1 cellular context compared by ENCODE assay signal in the genomic region with DNA sequence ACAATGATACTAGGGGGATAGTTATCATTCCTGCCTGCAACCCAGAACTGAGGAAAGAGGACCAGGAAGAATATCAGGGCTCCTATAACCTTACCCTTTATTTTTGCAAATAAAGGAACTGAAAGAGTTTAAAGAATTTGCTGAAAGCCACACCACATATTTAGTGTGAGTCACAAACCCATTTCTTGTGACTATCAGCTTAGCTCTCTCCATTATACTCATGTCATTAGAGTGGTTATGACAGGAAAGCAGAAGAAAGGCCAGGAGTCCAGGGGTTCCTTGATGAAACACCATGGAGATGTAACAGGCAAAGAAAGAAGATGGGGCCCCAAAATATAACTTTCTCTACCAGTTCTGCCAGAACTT.
A peak's percentile ranks its signal among the peaks of the same experiment; 100 is the strongest.
TF ChIP-seq lines count a peak whose summit lies in the region.

No MANE protein-coding gene starts in this region.

TF ChIP-seq in GM12878, 131 proteins besides CTCF, POLR2A, EP300 and RAD21 (continued from another document and continues in another):
- TF ChIP-seq, protein P1, sequence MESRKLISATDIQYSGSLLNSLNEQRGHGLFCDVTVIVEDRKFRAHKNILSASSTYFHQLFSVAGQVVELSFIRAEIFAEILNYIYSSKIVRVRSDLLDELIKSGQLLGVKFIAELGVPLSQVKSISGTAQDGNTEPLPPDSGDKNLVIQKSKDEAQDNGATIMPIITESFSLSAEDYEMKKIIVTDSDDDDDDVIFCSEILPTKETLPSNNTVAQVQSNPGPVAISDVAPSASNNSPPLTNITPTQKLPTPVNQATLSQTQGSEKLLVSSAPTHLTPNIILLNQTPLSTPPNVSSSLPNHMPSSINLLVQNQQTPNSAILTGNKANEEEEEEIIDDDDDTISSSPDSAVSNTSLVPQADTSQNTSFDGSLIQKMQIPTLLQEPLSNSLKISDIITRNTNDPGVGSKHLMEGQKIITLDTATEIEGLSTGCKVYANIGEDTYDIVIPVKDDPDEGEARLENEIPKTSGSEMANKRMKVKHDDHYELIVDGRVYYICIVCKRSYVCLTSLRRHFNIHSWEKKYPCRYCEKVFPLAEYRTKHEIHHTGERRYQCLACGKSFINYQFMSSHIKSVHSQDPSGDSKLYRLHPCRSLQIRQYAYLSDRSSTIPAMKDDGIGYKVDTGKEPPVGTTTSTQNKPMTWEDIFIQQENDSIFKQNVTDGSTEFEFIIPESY (IDR thresholded peaks at IDR 0.05) = no peak
- TF ChIP-seq FOXM1 (IDR thresholded peaks at IDR 0.05; ENCODE audit: low read depth, low read length) (no peak; the same call in 1 of the 2 replicates), ZZZ3 (IDR thresholded peaks at IDR 0.05; ENCODE audit: control insufficient read depth, insufficient read length, low read depth) (no peak), ATF7 (IDR thresholded peaks at IDR 0.05; ENCODE audit: low read depth) (peak; percentile 43), SUPT20H (IDR thresholded peaks at IDR 0.05; ENCODE audit: borderline replicate concordance, control insufficient read depth, low read depth, low read length) (no peak), IKZF2 (IDR thresholded peaks at IDR 0.05) (peak; percentile 82 to 85; a peak in 2 of 4 replicates), ZNF687 (IDR thresholded peaks at IDR 0.05) (no peak), SPI1 (IDR thresholded peaks at IDR 0.05; ENCODE audit: borderline replicate concordance, insufficient read depth, low read depth, low read length) (peak; percentile 97), SP1 (IDR thresholded peaks at IDR 0.05; ENCODE audit: low read depth, low read length) (no peak), MXI1 (IDR thresholded peaks at IDR 0.05; ENCODE audit: low read depth, low read length) (no peak), RB1 (IDR thresholded peaks at IDR 0.05; ENCODE audit: borderline replicate concordance) (no peak), KDM1A (IDR thresholded peaks at IDR 0.05; ENCODE audit: borderline replicate concordance) (no peak), MEF2B (IDR thresholded peaks at IDR 0.05; ENCODE audit: partially characterized antibody, poor library complexity, severe bottlenecking) (no peak), TCF3 (IDR thresholded peaks at IDR 0.05; ENCODE audit: borderline replicate concordance, insufficient read depth, low read depth, low read length) (no peak), NFIC (IDR thresholded peaks at IDR 0.05; ENCODE audit: low read depth, low read length) (peak; percentile 76; the same call in 1 of the 2 replicates), FOXK2 (IDR thresholded peaks at IDR 0.05) (no peak), ZNF622 (IDR thresholded peaks at IDR 0.05) (no peak), DPF2 (IDR thresholded peaks at IDR 0.05) (peak; percentile 75), NBN (IDR thresholded peaks at IDR 0.05) (0 out of 2 replicates have a peak, but pooled peaks have one; percentile 36), STAT1 (conservative IDR thresholded peaks at IDR 0.05) (no peak), IRF4 (IDR thresholded peaks at IDR 0.05; ENCODE audit: low read depth, low read length) (peak; percentile 72; the same call in 1 of the 2 replicates), NFXL1 (IDR thresholded peaks at IDR 0.05; ENCODE audit: borderline replicate concordance) (no peak), LARP7 (IDR thresholded peaks at IDR 0.05) (no peak), SREBF2 (IDR thresholded peaks at IDR 0.05; ENCODE audit: low read length) (no peak), PAX5 (IDR thresholded peaks at IDR 0.05; ENCODE audit: borderline replicate concordance, low read depth, low read length) (peak; percentile 28; the same call in 1 of the 2 replicates), POLR2AphosphoS5 (IDR thresholded peaks at IDR 0.05; ENCODE audit: low read length) (no peak), NR2F1 (conservative IDR thresholded peaks at IDR 0.05) (no peak), TCF7 (IDR thresholded peaks at IDR 0.05; ENCODE audit: borderline replicate concordance) (no peak), TCF12 (IDR thresholded peaks at IDR 0.05; ENCODE audit: low read depth, low read length) (no peak), SIN3A (IDR thresholded peaks at IDR 0.05; ENCODE audit: low read depth, low read length) (no peak), CHD2 (IDR thresholded peaks at IDR 0.05; ENCODE audit: borderline replicate concordance, low read depth, low read length) (no peak), ASH2L (IDR thresholded peaks at IDR 0.05; ENCODE audit: borderline replicate concordance, low read depth) (no peak), ZNF24 (IDR thresholded peaks at IDR 0.05) (no peak)
- TF ChIP-seq, protein P2, sequence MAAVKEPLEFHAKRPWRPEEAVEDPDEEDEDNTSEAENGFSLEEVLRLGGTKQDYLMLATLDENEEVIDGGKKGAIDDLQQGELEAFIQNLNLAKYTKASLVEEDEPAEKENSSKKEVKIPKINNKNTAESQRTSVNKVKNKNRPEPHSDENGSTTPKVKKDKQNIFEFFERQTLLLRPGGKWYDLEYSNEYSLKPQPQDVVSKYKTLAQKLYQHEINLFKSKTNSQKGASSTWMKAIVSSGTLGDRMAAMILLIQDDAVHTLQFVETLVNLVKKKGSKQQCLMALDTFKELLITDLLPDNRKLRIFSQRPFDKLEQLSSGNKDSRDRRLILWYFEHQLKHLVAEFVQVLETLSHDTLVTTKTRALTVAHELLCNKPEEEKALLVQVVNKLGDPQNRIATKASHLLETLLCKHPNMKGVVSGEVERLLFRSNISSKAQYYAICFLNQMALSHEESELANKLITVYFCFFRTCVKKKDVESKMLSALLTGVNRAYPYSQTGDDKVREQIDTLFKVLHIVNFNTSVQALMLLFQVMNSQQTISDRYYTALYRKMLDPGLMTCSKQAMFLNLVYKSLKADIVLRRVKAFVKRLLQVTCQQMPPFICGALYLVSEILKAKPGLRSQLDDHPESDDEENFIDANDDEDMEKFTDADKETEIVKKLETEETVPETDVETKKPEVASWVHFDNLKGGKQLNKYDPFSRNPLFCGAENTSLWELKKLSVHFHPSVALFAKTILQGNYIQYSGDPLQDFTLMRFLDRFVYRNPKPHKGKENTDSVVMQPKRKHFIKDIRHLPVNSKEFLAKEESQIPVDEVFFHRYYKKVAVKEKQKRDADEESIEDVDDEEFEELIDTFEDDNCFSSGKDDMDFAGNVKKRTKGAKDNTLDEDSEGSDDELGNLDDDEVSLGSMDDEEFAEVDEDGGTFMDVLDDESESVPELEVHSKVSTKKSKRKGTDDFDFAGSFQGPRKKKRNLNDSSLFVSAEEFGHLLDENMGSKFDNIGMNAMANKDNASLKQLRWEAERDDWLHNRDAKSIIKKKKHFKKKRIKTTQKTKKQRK (IDR thresholded peaks at IDR 0.05; ENCODE audit: low read depth, low read length) = no peak
- TF ChIP-seq, protein P3, sequence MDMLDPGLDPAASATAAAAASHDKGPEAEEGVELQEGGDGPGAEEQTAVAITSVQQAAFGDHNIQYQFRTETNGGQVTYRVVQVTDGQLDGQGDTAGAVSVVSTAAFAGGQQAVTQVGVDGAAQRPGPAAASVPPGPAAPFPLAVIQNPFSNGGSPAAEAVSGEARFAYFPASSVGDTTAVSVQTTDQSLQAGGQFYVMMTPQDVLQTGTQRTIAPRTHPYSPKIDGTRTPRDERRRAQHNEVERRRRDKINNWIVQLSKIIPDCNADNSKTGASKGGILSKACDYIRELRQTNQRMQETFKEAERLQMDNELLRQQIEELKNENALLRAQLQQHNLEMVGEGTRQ (IDR thresholded peaks at IDR 0.05; ENCODE audit: borderline replicate concordance, low read depth, low read length) = no peak
- TF ChIP-seq, protein P4, sequence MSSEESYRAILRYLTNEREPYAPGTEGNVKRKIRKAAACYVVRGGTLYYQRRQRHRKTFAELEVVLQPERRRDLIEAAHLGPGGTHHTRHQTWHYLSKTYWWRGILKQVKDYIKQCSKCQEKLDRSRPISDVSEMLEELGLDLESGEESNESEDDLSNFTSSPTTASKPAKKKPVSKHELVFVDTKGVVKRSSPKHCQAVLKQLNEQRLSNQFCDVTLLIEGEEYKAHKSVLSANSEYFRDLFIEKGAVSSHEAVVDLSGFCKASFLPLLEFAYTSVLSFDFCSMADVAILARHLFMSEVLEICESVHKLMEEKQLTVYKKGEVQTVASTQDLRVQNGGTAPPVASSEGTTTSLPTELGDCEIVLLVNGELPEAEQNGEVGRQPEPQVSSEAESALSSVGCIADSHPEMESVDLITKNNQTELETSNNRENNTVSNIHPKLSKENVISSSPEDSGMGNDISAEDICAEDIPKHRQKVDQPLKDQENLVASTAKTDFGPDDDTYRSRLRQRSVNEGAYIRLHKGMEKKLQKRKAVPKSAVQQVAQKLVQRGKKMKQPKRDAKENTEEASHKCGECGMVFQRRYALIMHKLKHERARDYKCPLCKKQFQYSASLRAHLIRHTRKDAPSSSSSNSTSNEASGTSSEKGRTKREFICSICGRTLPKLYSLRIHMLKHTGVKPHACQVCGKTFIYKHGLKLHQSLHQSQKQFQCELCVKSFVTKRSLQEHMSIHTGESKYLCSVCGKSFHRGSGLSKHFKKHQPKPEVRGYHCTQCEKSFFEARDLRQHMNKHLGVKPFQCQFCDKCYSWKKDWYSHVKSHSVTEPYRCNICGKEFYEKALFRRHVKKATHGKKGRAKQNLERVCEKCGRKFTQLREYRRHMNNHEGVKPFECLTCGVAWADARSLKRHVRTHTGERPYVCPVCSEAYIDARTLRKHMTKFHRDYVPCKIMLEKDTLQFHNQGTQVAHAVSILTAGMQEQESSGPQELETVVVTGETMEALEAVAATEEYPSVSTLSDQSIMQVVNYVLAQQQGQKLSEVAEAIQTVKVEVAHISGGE (CRISPR knock-in tag; IDR thresholded peaks at IDR 0.05) = no peak
- TF ChIP-seq, protein P5, sequence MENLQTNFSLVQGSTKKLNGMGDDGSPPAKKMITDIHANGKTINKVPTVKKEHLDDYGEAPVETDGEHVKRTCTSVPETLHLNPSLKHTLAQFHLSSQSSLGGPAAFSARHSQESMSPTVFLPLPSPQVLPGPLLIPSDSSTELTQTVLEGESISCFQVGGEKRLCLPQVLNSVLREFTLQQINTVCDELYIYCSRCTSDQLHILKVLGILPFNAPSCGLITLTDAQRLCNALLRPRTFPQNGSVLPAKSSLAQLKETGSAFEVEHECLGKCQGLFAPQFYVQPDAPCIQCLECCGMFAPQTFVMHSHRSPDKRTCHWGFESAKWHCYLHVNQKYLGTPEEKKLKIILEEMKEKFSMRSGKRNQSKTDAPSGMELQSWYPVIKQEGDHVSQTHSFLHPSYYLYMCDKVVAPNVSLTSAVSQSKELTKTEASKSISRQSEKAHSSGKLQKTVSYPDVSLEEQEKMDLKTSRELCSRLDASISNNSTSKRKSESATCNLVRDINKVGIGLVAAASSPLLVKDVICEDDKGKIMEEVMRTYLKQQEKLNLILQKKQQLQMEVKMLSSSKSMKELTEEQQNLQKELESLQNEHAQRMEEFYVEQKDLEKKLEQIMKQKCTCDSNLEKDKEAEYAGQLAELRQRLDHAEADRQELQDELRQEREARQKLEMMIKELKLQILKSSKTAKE (IDR thresholded peaks at IDR 0.05; ENCODE audit: low read depth, poor library complexity, severe bottlenecking) = no peak
- TF ChIP-seq, protein P6, sequence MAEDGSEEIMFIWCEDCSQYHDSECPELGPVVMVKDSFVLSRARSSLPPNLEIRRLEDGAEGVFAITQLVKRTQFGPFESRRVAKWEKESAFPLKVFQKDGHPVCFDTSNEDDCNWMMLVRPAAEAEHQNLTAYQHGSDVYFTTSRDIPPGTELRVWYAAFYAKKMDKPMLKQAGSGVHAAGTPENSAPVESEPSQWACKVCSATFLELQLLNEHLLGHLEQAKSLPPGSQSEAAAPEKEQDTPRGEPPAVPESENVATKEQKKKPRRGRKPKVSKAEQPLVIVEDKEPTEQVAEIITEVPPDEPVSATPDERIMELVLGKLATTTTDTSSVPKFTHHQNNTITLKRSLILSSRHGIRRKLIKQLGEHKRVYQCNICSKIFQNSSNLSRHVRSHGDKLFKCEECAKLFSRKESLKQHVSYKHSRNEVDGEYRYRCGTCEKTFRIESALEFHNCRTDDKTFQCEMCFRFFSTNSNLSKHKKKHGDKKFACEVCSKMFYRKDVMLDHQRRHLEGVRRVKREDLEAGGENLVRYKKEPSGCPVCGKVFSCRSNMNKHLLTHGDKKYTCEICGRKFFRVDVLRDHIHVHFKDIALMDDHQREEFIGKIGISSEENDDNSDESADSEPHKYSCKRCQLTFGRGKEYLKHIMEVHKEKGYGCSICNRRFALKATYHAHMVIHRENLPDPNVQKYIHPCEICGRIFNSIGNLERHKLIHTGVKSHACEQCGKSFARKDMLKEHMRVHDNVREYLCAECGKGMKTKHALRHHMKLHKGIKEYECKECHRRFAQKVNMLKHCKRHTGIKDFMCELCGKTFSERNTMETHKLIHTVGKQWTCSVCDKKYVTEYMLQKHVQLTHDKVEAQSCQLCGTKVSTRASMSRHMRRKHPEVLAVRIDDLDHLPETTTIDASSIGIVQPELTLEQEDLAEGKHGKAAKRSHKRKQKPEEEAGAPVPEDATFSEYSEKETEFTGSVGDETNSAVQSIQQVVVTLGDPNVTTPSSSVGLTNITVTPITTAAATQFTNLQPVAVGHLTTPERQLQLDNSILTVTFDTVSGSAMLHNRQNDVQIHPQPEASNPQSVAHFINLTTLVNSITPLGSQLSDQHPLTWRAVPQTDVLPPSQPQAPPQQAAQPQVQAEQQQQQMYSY (CRISPR knock-in tag; IDR thresholded peaks at IDR 0.05) = no peak
- TF ChIP-seq, protein P7, sequence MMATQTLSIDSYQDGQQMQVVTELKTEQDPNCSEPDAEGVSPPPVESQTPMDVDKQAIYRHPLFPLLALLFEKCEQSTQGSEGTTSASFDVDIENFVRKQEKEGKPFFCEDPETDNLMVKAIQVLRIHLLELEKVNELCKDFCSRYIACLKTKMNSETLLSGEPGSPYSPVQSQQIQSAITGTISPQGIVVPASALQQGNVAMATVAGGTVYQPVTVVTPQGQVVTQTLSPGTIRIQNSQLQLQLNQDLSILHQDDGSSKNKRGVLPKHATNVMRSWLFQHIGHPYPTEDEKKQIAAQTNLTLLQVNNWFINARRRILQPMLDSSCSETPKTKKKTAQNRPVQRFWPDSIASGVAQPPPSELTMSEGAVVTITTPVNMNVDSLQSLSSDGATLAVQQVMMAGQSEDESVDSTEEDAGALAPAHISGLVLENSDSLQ (IDR thresholded peaks at IDR 0.05) = 0 out of 2 replicates have a peak, but pooled peaks have one; percentile 25
